Comparison of ENCODE assay signal across 8 cellular contexts in genomic region chr2:16650287-16651249, GRCh38. TPM values are rescaled to one million over a fixed set of nuclear protein-coding genes. Genes with fewer than 3 reads are reported as not detected.
A peak's percentile ranks its signal among the peaks of the same experiment; 100 is the strongest.
DNase-seq lines count a peak whose midpoint lies in the region; ATAC-seq, FAIRE-seq and TF ChIP-seq lines count a peak whose summit lies in the region.

No MANE protein-coding gene starts in this region.

- peak; percentile 54 for ATAC-seq in activated CD8-positive, alpha-beta T cell treated with anti-CD3 and anti-CD28 coated beads for 36 hours
- ATAC-seq in activated CD8-positive, alpha-beta T cell treated with anti-CD3 and anti-CD28 coated beads, Interleukin-2, amount 10 ng/mL, durations not matched to agents 7 days and 5 days: no peak

- CTCF ChIA-PET in activated CD8-positive, alpha-beta T cell treated with anti-CD3 and anti-CD28 coated beads for 36 hours (lab: Charles Lee): interaction anchor here (1.2 kb wide), 2 partner anchors 42 to 106 kb away, joined by 3 read pairs; no protein-coding TSS in a partner anchor
- CTCF ChIA-PET in activated CD8-positive, alpha-beta T cell treated with anti-CD3 and anti-CD28 coated beads, Interleukin-2, amount 10 ng/mL, durations not matched to agents 7 days and 5 days (lab: Charles Lee): interaction anchor here (1.0 kb wide), 1 partner anchor 42 kb away, joined by 3 read pairs; no protein-coding TSS in a partner anchor

- H3K4me3 Mint-ChIP-seq in activated CD8-positive, alpha-beta T cell treated with anti-CD3 and anti-CD28 coated beads for 36 hours: peak overlapping the region; percentile 28
- no peak overlapping the region for H3K4me3 Mint-ChIP-seq in activated CD8-positive, alpha-beta T cell treated with anti-CD3 and anti-CD28 coated beads, Interleukin-2, amount 10 ng/mL, durations not matched to agents 7 days and 5 days
- H3K4me3 Mint-ChIP-seq in mesothelial cell of epicardium: peak overlapping the region; percentile 35

- in situ Hi-C loops in GM13977 (cut with MboI; ENCODE audit: low pct_unique_long_range_greater_than_20kb, low sequenced_read_pairs, unreplicated experiment): no loop called here

- no peaks in the 10 kb centered on the region for H3K9me3 Mint-ChIP-seq in activated CD8-positive, alpha-beta T cell treated with anti-CD3 and anti-CD28 coated beads for 36 hours
- no peaks in the 10 kb centered on the region for H3K9me3 Mint-ChIP-seq in activated CD8-positive, alpha-beta T cell treated with anti-CD3 and anti-CD28 coated beads, Interleukin-2, amount 10 ng/mL, durations not matched to agents 7 days and 5 days (ENCODE audit: insufficient read depth)
- H3K9me3 Mint-ChIP-seq in mesothelial cell of epicardium: no peaks in the 10 kb centered on the region

- no peak for TF ChIP-seq CTCF in activated CD8-positive, alpha-beta T cell treated with anti-CD3 and anti-CD28 coated beads for 36 hours (IDR thresholded peaks at IDR 0.05)
- TF ChIP-seq CTCF in choroid plexus epithelial cell (conservative IDR thresholded peaks at IDR 0.05; ENCODE audit: low read depth, low read length) (no peak), mesothelial cell of epicardium (IDR thresholded peaks at IDR 0.05; ENCODE audit: unreplicated experiment) (no peak), GM13977 (IDR thresholded peaks at IDR 0.05; ENCODE audit: extremely low read depth, insufficient read depth, missing control alignments) (no peak)

- no peaks in the 10 kb centered on the region for H3K27me3 Mint-ChIP-seq in activated CD8-positive, alpha-beta T cell treated with anti-CD3 and anti-CD28 coated beads for 36 hours
- H3K27me3 Mint-ChIP-seq in activated CD8-positive, alpha-beta T cell treated with anti-CD3 and anti-CD28 coated beads, Interleukin-2, amount 10 ng/mL, durations not matched to agents 7 days and 5 days (ENCODE audit: low read depth): peaks cover 2% of the 10 kb centered on the region
- H3K27me3 Mint-ChIP-seq in mesothelial cell of epicardium (ENCODE audit: low read depth): no peaks in the 10 kb centered on the region

- peak overlapping the region; percentile 38 for H3K4me3 ChIP-seq in choroid plexus epithelial cell (ENCODE audit: low read depth, low read length)

- no peak for FAIRE-seq in urothelium cell line (lab: Jason Lieb, UNC)

- POLR2A ChIA-PET in activated CD8-positive, alpha-beta T cell treated with anti-CD3 and anti-CD28 coated beads for 36 hours (lab: Charles Lee): no interaction called here
- POLR2A ChIA-PET in activated CD8-positive, alpha-beta T cell treated with anti-CD3 and anti-CD28 coated beads, Interleukin-2, amount 10 ng/mL, durations not matched to agents 7 days and 5 days (lab: Charles Lee): no interaction called here

- DNase-seq in activated CD8-positive, alpha-beta T cell treated with anti-CD3 and anti-CD28 coated beads for 36 hours: no peak
- DNase-seq in activated CD8-positive, alpha-beta T cell treated with anti-CD3 and anti-CD28 coated beads, Interleukin-2, amount 10 ng/mL, durations not matched to agents 7 days and 5 days: no peak
- peak; percentile 83 for DNase-seq in choroid plexus epithelial cell (ENCODE audit: low read depth)
- no peak for DNase-seq in mesothelial cell of epicardium (ENCODE audit: low spot score in 2 of 2, unreplicated experiment in 2 of 2)
- DNase-seq in urothelium cell line (ENCODE audit: low spot score): peak; percentile 49
- DNase-seq in foreskin melanocyte: no peak
- DNase-seq in activated T-cell treated with anti-CD3 and anti-CD28 coated beads for 4 hours: no peak
- DNase-seq in GM13977 (ENCODE audit: low spot score): no peak

- H3K27ac Mint-ChIP-seq in activated CD8-positive, alpha-beta T cell treated with anti-CD3 and anti-CD28 coated beads for 36 hours: peak overlapping the region; percentile 28
- no peak overlapping the region for H3K27ac Mint-ChIP-seq in activated CD8-positive, alpha-beta T cell treated with anti-CD3 and anti-CD28 coated beads, Interleukin-2, amount 10 ng/mL, durations not matched to agents 7 days and 5 days
- H3K27ac Mint-ChIP-seq in mesothelial cell of epicardium: peak overlapping the region; percentile 92

- H3K4me1 Mint-ChIP-seq in activated CD8-positive, alpha-beta T cell treated with anti-CD3 and anti-CD28 coated beads for 36 hours (ENCODE audit: low read depth): peaks cover 5% of the 10 kb centered on the region
- no peaks in the 10 kb centered on the region for H3K4me1 Mint-ChIP-seq in activated CD8-positive, alpha-beta T cell treated with anti-CD3 and anti-CD28 coated beads, Interleukin-2, amount 10 ng/mL, durations not matched to agents 7 days and 5 days (ENCODE audit: low read depth)
- peaks cover 55% of the 10 kb centered on the region for H3K4me1 Mint-ChIP-seq in mesothelial cell of epicardium

- intact Hi-C loops in activated CD8-positive, alpha-beta T cell treated with anti-CD3 and anti-CD28 coated beads for 36 hours (cut with micrococcal nuclease): no loop called here

- H3K36me3 Mint-ChIP-seq in activated CD8-positive, alpha-beta T cell treated with anti-CD3 and anti-CD28 coated beads for 36 hours (ENCODE audit: low read depth): no peaks in the 10 kb centered on the region
- H3K36me3 Mint-ChIP-seq in activated CD8-positive, alpha-beta T cell treated with anti-CD3 and anti-CD28 coated beads, Interleukin-2, amount 10 ng/mL, durations not matched to agents 7 days and 5 days (ENCODE audit: low read depth): no peaks in the 10 kb centered on the region
- no peaks in the 10 kb centered on the region for H3K36me3 Mint-ChIP-seq in mesothelial cell of epicardium

RNA-seq across cellular contexts. Expression of gene CYRIA, which starts 15.1 kb away (rescaled TPM):
- total RNA-seq in activated CD8-positive, alpha-beta T cell treated with anti-CD3 and anti-CD28 coated beads for 36 hours: under 1 TPM; 0.70 to 0.72 TPM
- under 1 TPM; 0.78 to 0.84 TPM for total RNA-seq in activated CD8-positive, alpha-beta T cell treated with anti-CD3 and anti-CD28 coated beads, Interleukin-2, amount 10 ng/mL, durations not matched to agents 7 days and 5 days
- 3.9 to 4.5 TPM (median 4.0 TPM) in 3 replicates for total RNA-seq in mesothelial cell of epicardium

Comparison
In these comparisons a context has a peak if more than half of its experiments do, and no peak if none do; other contexts are left out.
1. DNase-seq: peak in choroid plexus epithelial cell (single experiment) and urothelium cell line (single experiment); none in activated CD8-positive, alpha-beta T cell treated with anti-CD3 and anti-CD28 coated beads for 36 hours (single experiment), activated CD8-positive, alpha-beta T cell treated with anti-CD3 and anti-CD28 coated beads, Interleukin-2, amount 10 ng/mL, durations not matched to agents 7 days and 5 days (single experiment), mesothelial cell of epicardium (0 of 2), foreskin melanocyte (single experiment), activated T-cell treated with anti-CD3 and anti-CD28 coated beads for 4 hours (single experiment) and GM13977 (single experiment).